8 cellular contexts compared by ENCODE assay signal in the genomic region with DNA sequence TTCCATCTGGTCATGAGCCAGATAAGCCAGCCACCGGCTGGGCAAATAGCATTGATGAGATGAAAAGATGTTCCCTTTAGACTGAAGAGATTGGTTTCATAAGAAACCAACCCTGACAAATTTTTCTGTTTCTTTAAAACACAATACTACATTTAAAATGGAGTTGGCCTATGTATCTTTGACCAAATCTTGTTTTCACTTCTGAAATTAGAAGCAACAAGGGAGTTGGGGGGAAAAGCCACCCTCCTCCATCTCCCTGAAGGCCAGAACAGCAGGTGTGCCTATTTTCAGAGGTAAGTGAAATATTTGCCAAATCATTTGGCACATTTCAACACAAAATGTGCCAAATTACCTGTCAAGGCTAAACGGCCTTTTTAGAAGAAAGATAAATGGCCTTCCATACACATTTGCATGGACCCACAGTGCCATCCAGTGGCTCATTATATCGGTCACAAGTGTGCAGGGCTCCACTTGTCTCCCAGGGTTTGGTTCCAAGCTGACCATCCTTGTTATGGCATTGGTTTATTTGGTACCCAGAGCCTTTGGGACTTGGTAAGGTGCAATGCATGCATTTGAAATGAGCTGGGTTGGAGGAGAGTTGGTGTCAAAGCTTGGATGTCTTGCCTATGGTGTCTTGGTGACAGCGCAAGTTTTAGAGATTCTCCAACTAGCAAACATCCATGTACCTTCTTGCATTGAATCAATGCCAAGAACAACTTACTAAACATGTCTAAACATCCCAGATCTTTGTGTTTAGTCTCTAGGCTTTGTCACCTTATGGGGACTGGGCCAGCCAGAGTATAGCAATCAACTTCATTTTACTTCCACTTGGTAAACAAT.
DNase-seq lines count a peak whose midpoint lies in the region; ATAC-seq lines count a peak whose summit lies in the region.

No MANE protein-coding gene starts in this region.

- H3K4me2 ChIP-seq in skeletal muscle satellite cell (ENCODE audit: low read length): peak overlapping the region; percentile 23

- peak; percentile 79 for DNase-seq in DMS53 (lab: John Stamatoyannopoulos, UW)
- DNase-seq in NCI-H187 treated with DMSO at 0.1 percent for 48 hours (lab: John Stamatoyannopoulos, UW): peak; percentile 26
- peak; percentile 79 for DNase-seq in adipocyte (ENCODE audit: low read depth)
- DNase-seq in left ventricle myocardium superior: no peak

- ATAC-seq in GM21423 (IDR thresholded peaks at IDR 0.05; ENCODE audit: unreplicated experiment) (peak; percentile 68), left ventricle myocardium superior (peak; percentile 44), GM21717 (IDR thresholded peaks at IDR 0.05; ENCODE audit: unreplicated experiment) (no peak), GM21786 (IDR thresholded peaks at IDR 0.05; ENCODE audit: unreplicated experiment) (no peak)

- intact Hi-C loops in left ventricle myocardium superior (cut with micrococcal nuclease): no loop called here

- H3K36me3 ChIP-seq in adipocyte (ENCODE audit: control insufficient read depth, insufficient read depth, low read length, severe bottlenecking) (no peaks in the 10 kb centered on the region), skeletal muscle satellite cell (ENCODE audit: insufficient read depth, low read length) (no peaks in the 10 kb centered on the region)

- H3K4me3 ChIP-seq in adipocyte (ENCODE audit: low read length) (no peak overlapping the region), skeletal muscle satellite cell (ENCODE audit: low read length) (no peak overlapping the region)

- H3K9ac ChIP-seq in adipocyte (ENCODE audit: low read length) (no peak overlapping the region), skeletal muscle satellite cell (ENCODE audit: low read depth, low read length) (no peak overlapping the region)

- peaks cover 3% of the 10 kb centered on the region for H3K4me1 ChIP-seq in adipocyte (ENCODE audit: control insufficient read depth, insufficient read depth, low read length)
- no peaks in the 10 kb centered on the region for H3K4me1 ChIP-seq in skeletal muscle satellite cell (ENCODE audit: control insufficient read depth, insufficient read depth, low read length)

- H3K27me3 ChIP-seq in adipocyte (replicated peaks; ENCODE audit: control insufficient read depth, insufficient read depth, low read length) (no peaks in the 10 kb centered on the region), skeletal muscle satellite cell (ENCODE audit: control insufficient read depth, insufficient read depth, low read length) (no peaks in the 10 kb centered on the region)

- no peaks in the 10 kb centered on the region for H3K9me3 ChIP-seq in adipocyte (ENCODE audit: control insufficient read depth, low read length)
- no peaks in the 10 kb centered on the region for H3K9me3 ChIP-seq in skeletal muscle satellite cell (replicated peaks; ENCODE audit: low read length)

Comparison
In these comparisons a context has a peak if more than half of its experiments do, and no peak if none do; other contexts are left out.
1. ATAC-seq: peak in GM21423 (single experiment) and left ventricle myocardium superior (single experiment); none in GM21717 (single experiment) and GM21786 (single experiment).